In the genomic region with DNA sequence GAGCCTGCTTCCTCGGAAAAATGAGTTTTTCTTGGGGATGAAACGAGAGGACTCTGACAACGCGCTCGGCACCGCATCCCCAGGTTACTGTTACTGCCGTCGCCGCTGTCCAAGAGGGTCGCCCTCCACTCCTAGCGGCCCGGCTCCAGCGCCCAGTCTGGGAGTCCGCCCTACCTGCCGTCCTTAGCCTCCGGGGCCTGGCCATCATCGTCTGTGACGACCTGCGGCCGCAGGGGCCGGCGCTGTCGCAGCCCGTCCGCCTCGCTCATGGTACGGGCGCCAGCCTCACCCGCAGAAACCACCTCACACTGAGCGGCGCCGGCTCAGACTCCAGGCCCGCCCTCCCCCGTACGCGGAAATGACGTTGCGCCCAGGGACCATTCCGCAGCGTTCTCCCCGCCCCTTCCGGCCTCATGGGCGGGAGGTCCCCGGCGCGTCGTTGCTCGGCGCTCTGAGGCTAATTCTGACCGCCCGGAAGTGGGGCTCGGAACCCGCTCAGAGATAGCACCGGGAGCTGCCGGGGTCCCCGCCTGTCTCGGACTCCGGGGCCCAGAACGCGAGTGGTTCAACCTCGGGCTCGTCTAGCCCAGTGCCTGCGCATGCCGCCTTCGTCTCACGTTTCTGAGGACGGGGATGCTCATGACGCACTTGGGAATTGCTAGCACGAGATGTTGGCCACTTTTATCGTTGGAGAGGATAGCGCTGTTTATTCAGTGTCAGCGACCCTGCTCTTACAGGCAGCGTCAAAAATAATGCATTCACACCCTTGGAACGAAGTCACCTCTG, we compare ENCODE assay signal across 8 cellular contexts. TPM values are rescaled to one million over a fixed set of nuclear protein-coding genes. Genes with fewer than 3 reads are reported as not detected.
DNase-seq lines count a peak whose midpoint lies in the region; ATAC-seq and TF ChIP-seq lines count a peak whose summit lies in the region.

A gene with protein sequence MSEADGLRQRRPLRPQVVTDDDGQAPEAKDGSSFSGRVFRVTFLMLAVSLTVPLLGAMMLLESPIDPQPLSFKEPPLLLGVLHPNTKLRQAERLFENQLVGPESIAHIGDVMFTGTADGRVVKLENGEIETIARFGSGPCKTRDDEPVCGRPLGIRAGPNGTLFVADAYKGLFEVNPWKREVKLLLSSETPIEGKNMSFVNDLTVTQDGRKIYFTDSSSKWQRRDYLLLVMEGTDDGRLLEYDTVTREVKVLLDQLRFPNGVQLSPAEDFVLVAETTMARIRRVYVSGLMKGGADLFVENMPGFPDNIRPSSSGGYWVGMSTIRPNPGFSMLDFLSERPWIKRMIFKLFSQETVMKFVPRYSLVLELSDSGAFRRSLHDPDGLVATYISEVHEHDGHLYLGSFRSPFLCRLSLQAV (minus strand): TSS at position 332 of the 786 bp plus-strand sequence. CDS start 63 bp downstream, at position 269.

- intact Hi-C loops in activated B cell treated with CpG ODN at 0.5 μM for 24 hours (cut with micrococcal nuclease) (loop anchor here (1.0 to 5.0 kb wide), 10 partner anchors 66 to 1642 kb away; partner anchors contain the start of genes ACSS1, ENTPD6, NANP and NXT1), spleen (cut with DNase I; ENCODE audit: low total_unique reads) (loop anchor here (5.0 kb wide), 1 partner anchor 405 kb away; no protein-coding TSS in a partner anchor)

- H3K4me3 Mint-ChIP-seq in activated B cell treated with CpG ODN at 0.5 μM for 24 hours (peak within 1 kb of the TSS; percentile 92), immature natural killer cell (peak within 1 kb of the TSS; percentile 91 to 100 (median 99))

- 0 to 1% (median 0%) methylated on average over 18 to 74 of the region's 74 CpGs for WGBS in spleen, 5 donors

- peaks cover 0 to 16% (median 0%) of the 10 kb centered on the region in 6 donors for H3K36me3 ChIP-seq in spleen

- ATAC-seq in GM18907 (IDR thresholded peaks at IDR 0.05; ENCODE audit: unreplicated experiment) (peak; percentile 96), HG03139 (IDR thresholded peaks at IDR 0.05; ENCODE audit: unreplicated experiment) (peak; percentile 94), activated B cell treated with CpG ODN at 0.5 μM for 24 hours (ENCODE audit: low read depth) (peak; percentile 90)

- H3K27ac Mint-ChIP-seq in activated B cell treated with CpG ODN at 0.5 μM for 24 hours: peak within 1 kb of the TSS; percentile 95
- H3K27ac Mint-ChIP-seq in immature natural killer cell: peak within 1 kb of the TSS; percentile 95 to 100 (median 98)

- H3K27me3 ChIP-seq in spleen (replicated peaks in 1 of 7): no peaks in the 10 kb centered on the region

- peaks cover 17% of the 10 kb centered on the region for H3K36me3 Mint-ChIP-seq in activated B cell treated with CpG ODN at 0.5 μM for 24 hours (ENCODE audit: low read depth)
- H3K36me3 Mint-ChIP-seq in immature natural killer cell: peaks cover 0 to 12% (median 3%) of the 10 kb centered on the region in 3 donors

- peak; percentile 38 to 90 (median 76) for TF ChIP-seq POLR2A in spleen (IDR thresholded peaks at IDR 0.05)

- H3K4me1 Mint-ChIP-seq in activated B cell treated with CpG ODN at 0.5 μM for 24 hours: peaks cover 48% of the 10 kb centered on the region
- H3K4me1 Mint-ChIP-seq in immature natural killer cell: peaks cover 68 to 72% of the 10 kb centered on the region in 2 donors

- peaks cover 12 to 73% (median 46%) of the 10 kb centered on the region in 6 donors for H3K4me1 ChIP-seq in spleen

- no peaks in the 10 kb centered on the region for H3K9me3 Mint-ChIP-seq in activated B cell treated with CpG ODN at 0.5 μM for 24 hours
- no peaks in the 10 kb centered on the region for H3K9me3 Mint-ChIP-seq in immature natural killer cell

- no peaks in the 10 kb centered on the region for H3K27me3 Mint-ChIP-seq in activated B cell treated with CpG ODN at 0.5 μM for 24 hours
- H3K27me3 Mint-ChIP-seq in immature natural killer cell (ENCODE audit: low read depth in 3 of 3): peaks cover 10 to 39% (median 24%) of the 10 kb centered on the region in 3 donors

- peak; percentile 97 for DNase-seq in AG08396 (ENCODE audit: low spot score)
- DNase-seq in NCI-H2227 treated with DMSO at 0.1 percent for 48 hours (lab: John Stamatoyannopoulos, UW): peak; percentile 94
- peak; percentile 97 for DNase-seq in activated B cell treated with CpG ODN at 0.5 μM for 24 hours
- DNase-seq in cardiac fibroblast (ENCODE audit: low read depth in 2 of 2): peak; percentile 91 to 92
- peak; percentile 98 to 99 (median 99) for DNase-seq in immature natural killer cell
- peak; percentile 99 for DNase-seq in spleen

- peak within 1 kb of the TSS; percentile 80 to 94 for H3K4me3 ChIP-seq in cardiac fibroblast (replicated peaks in 1 of 2; ENCODE audit: low read depth in 2 of 2, low read length in 2 of 2)
- H3K4me3 ChIP-seq in spleen: peak within 1 kb of the TSS; percentile 66 to 88 (median 73)

- H3K9me3 ChIP-seq in spleen: no peaks in the 10 kb centered on the region

- peak within 1 kb of the TSS; percentile 75 to 97 (median 96) for H3K27ac ChIP-seq in spleen

- TF ChIP-seq CTCF in activated B cell treated with CpG ODN at 0.5 μM for 24 hours (IDR thresholded peaks at IDR 0.05) (no peak), cardiac fibroblast (IDR thresholded peaks at IDR 0.05; ENCODE audit: low read depth, low read length) (no peak), spleen (IDR thresholded peaks at IDR 0.05 in 8 of 11, conservative IDR thresholded peaks at IDR 0.05 in 3 of 11) (peak in 1 of 11 experiments; percentile 15)

- POLR2A ChIA-PET in activated B cell treated with CpG ODN at 0.5 μM for 24 hours (lab: Charles Lee): interaction anchor here (1.0 to 3.3 kb wide), 4 partner anchors 46 to 1643 kb away, joined by 3 to 35 read pairs (median 7); partner anchors contain the start of gene ACSS1

- CTCF ChIA-PET in activated B cell treated with CpG ODN at 0.5 μM for 24 hours (lab: Charles Lee): interaction anchor here (1.7 to 4.7 kb wide), 2 partner anchors 71 to 406 kb away, joined by 9 to 113 read pairs; no protein-coding TSS in a partner anchor

RNA-seq across cellular contexts. Expression of the gene that starts here (rescaled TPM):
- total RNA-seq in activated B cell treated with CpG ODN at 0.5 μM for 24 hours (22.3 and 24.9 TPM in 2 replicates), spleen (100 to 1,000 TPM in 1 of 7 donors, 10 to 100 TPM in 6; 57.9 to 104 (median 78.8) TPM)
- polyA plus RNA-seq in immature natural killer cell (1,000 to 10,000 TPM in 1 of 3 donors, 100 to 1,000 TPM in 2; 649 to 1,111 (median 667) TPM), spleen (10 to 100 TPM; 26.5 to 36.0 (median 31.5) TPM)

Comparison
In these comparisons a context has a peak if more than half of its experiments do, and no peak if none do; other contexts are left out.
1. Peak in every context shown above with its lines: DNase-seq, ATAC-seq, H3K4me3 ChIP-seq and H3K27ac ChIP-seq.
2. RNA of the gene that starts here (polyA plus RNA-seq): 649 to 1,111 TPM in immature natural killer cell; 26.5 to 36.0 TPM in spleen; every median in the first group is over 10 times any median in the second.